In the genomic region with DNA sequence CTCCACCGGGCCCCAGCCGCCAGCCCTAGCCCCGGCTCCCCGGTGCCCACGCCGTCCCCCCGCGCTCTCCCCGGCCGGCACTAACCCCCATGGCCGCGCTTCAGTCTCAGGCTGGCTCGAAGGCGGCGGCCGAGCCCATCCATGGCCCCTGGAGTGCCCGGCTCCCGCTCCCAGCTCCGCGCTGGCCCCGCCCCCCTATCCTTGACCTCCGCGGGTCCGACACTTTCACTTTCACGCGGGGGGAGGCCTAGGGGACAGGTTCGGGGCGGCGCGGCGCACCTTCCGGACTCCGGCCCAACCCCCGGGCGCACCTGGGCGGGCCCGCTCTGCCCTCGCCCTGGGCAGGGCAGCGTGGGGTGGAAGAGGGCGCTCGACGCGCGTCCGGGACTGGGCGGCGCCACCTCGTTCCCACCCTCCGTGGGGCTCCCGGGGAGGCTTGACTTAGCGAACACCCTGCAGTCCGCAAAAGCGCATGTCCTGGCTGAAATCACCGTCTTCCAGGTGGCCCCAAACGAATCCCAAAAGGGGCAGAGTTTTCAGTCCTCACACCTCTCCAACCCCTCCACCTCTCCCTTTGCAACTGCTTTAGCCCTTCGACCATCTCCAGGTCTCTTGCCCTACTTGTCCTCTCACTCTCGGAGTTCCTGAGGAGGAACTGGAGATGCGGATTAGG, we compare ENCODE assay signal across 8 cellular contexts. TPM values are rescaled to one million over a fixed set of nuclear protein-coding genes. Genes with fewer than 3 reads are reported as not detected.
DNase-seq lines count a peak whose midpoint lies in the region; ATAC-seq lines count a peak whose summit lies in the region.
"Had no signal": no experiment of that assay in that cellular context is flagged by ENCODE, and none has a peak within 500 bp of the region (broad histone marks: within the 10 kb centered on the region; RNA-seq: fewer than 3 reads in every experiment).

No MANE protein-coding gene starts in this region.

- H3K27ac ChIP-seq in skin epidermis, result peak overlapping the region; percentile 84 to 99 (median 92)

- intact Hi-C loops in cardiac septum (cut with DNase I), result no loop called here

- peak overlapping the region; percentile 50 to 77 (median 62) for H3K4me3 ChIP-seq in skin epidermis

- peak; percentile 52 for ATAC-seq in GM18517 (IDR thresholded peaks at IDR 0.05; ENCODE audit: unreplicated experiment)
- ATAC-seq in HG02678 (IDR thresholded peaks at IDR 0.05; ENCODE audit: unreplicated experiment), result peak; percentile 71

- DNase-seq in NCI-H69 (lab: John Stamatoyannopoulos, UW), result peak; percentile 42
- peak; percentile 61 for DNase-seq in activated T-helper 9 cell treated with anti-CD3 and anti-CD28 coated beads, Interleukin-2, amount 50 U/mL, for 16 hours (ENCODE audit: low read depth)
- DNase-seq in cardiac septum (ENCODE audit: low spot score), result peak; percentile 91
- DNase-seq in putamen (ENCODE audit: low spot score), result no peak

RNA-seq across cellular contexts. Expression of a gene that starts 3.9 kb away (rescaled TPM):
- total RNA-seq in cardiac septum, result 1.6 TPM

RNA-seq across cellular contexts. Expression of a gene that starts 23.2 kb away (rescaled TPM):
- total RNA-seq in cardiac septum, result 0.57 TPM
- total RNA-seq: glomerular endothelial cell had no signal
